In genomic region chr22:49865156-49865555, GRCh38 we compare ENCODE assay signal across 18 cellular contexts. TPM values are rescaled to one million over a fixed set of nuclear protein-coding genes. Genes with fewer than 3 reads are reported as not detected.
A peak's percentile ranks its signal among the peaks of the same experiment; 100 is the strongest.
DNase-seq lines count a peak whose midpoint lies in the region; ATAC-seq, FAIRE-seq and TF ChIP-seq lines count a peak whose summit lies in the region.
"Had no signal": no experiment of that assay in that cellular context is flagged by ENCODE, and none has a peak within 500 bp of the region (broad histone marks: within the 10 kb centered on the region; RNA-seq: fewer than 3 reads in every experiment).

No MANE protein-coding gene starts in this region.

- intact Hi-C loops in spleen (cut with DNase I; ENCODE audit: low total_unique reads), result loop anchor here (10.0 kb wide), 1 partner anchor 50 kb away; the partner anchor contains the start of genes ALG12 and CRELD2

- POLR2A ChIA-PET in activated naive CD8-positive, alpha-beta T cell treated with anti-CD3 and anti-CD28 coated beads, Interleukin-2, amount 10 ng/mL, durations not matched to agents 7 days and 5 days (lab: Charles Lee), result no interaction called here
- POLR2A ChIA-PET in H1 (lab: Charles Lee; ENCODE audit: partially characterized antibody), result no interaction called here
- POLR2A ChIA-PET in activated CD8-positive, alpha-beta T cell treated with anti-CD3 and anti-CD28 coated beads, Interleukin-2, amount 10 ng/mL, durations not matched to agents 7 days and 5 days (lab: Charles Lee), result no interaction called here

- TF ChIP-seq CTCF in H1 (IDR thresholded peaks at IDR 0.05; ENCODE audit: control extremely low read depth in 1 of 3, insufficient read depth in 1 of 3, low read depth in 1 of 3, low read length in 3 of 3) (no peak), spleen (IDR thresholded peaks at IDR 0.05 in 8 of 11, conservative IDR thresholded peaks at IDR 0.05 in 3 of 11) (no peak)

- ATAC-seq in activated naive CD8-positive, alpha-beta T cell treated with anti-CD3 and anti-CD28 coated beads, Interleukin-2, amount 10 ng/mL, durations not matched to agents 7 days and 5 days (ENCODE audit: low read depth), result no peak
- ATAC-seq in activated naive CD8-positive, alpha-beta T cell treated with anti-CD3 and anti-CD28 coated beads, Interleukin-2, amount 50 U/mL, for 24 hours, result no peak
- no peak for ATAC-seq in HG03108 (IDR thresholded peaks at IDR 0.05; ENCODE audit: unreplicated experiment)
- no peak for ATAC-seq in activated CD8-positive, alpha-beta T cell treated with anti-CD3 and anti-CD28 coated beads, Interleukin-2, amount 10 ng/mL, durations not matched to agents 7 days and 5 days

- no peaks in the 10 kb centered on the region for H3K4me1 ChIP-seq in H1 (replicated peaks in 1 of 4; ENCODE audit: control insufficient read depth in 3 of 4, insufficient read depth in 4 of 4, low read length in 3 of 4)
- peaks cover 0 to 46% (median 16%) of the 10 kb centered on the region in 6 donors for H3K4me1 ChIP-seq in spleen

- peak; percentile 5 for DNase-seq in activated naive CD8-positive, alpha-beta T cell treated with anti-CD3 and anti-CD28 coated beads, Interleukin-2, amount 10 ng/mL, durations not matched to agents 7 days and 5 days
- no peak for DNase-seq in activated naive CD8-positive, alpha-beta T cell treated with anti-CD3 and anti-CD28 coated beads, Interleukin-2, amount 50 U/mL, for 24 hours
- DNase-seq in H1 (ENCODE audit: low read depth in 1 of 2, low spot score in 2 of 2) (no peak), spleen (peak; percentile 61), GM19239 (ENCODE audit: insufficient read length, low spot score) (no peak)
- DNase-seq in activated CD8-positive, alpha-beta T cell treated with anti-CD3 and anti-CD28 coated beads, Interleukin-2, amount 10 ng/mL, durations not matched to agents 7 days and 5 days, result no peak
- DNase-seq: 8988T; C1 segment of cervical spinal cord; CD4-positive, CD25-positive, alpha-beta regulatory T cell; CD8-positive, alpha-beta memory T cell; COR-L47; DMS 273 treated with DMSO at 0.1 percent for 48 hours; GOT3; H9 had no signal

- peaks cover 6 to 16% of the 10 kb centered on the region in 2 experiments for H4K20me1 ChIP-seq in H1 (replicated peaks in 1 of 2; ENCODE audit: control insufficient read depth in 1 of 2, insufficient read depth in 2 of 2, low read length in 2 of 2)

- no peak overlapping the region for H3K27ac Mint-ChIP-seq in activated naive CD8-positive, alpha-beta T cell treated with anti-CD3 and anti-CD28 coated beads, Interleukin-2, amount 10 ng/mL, durations not matched to agents 7 days and 5 days
- no peak overlapping the region for H3K27ac Mint-ChIP-seq in activated naive CD8-positive, alpha-beta T cell treated with anti-CD3 and anti-CD28 coated beads, Interleukin-2, amount 50 U/mL, for 24 hours
- H3K27ac Mint-ChIP-seq in activated CD8-positive, alpha-beta T cell treated with anti-CD3 and anti-CD28 coated beads, Interleukin-2, amount 10 ng/mL, durations not matched to agents 7 days and 5 days, result no peak overlapping the region
- H3K27ac Mint-ChIP-seq: B cell, H9 had no signal

- peaks cover 0 to 6% (median 0%) of the 10 kb centered on the region in 4 experiments; a peak in 3 of 8 replicates for H3K36me3 ChIP-seq in H1 (ENCODE audit: control insufficient read depth in 2 of 4, insufficient read depth in 4 of 4, low read length in 3 of 4)
- peaks cover 0 to 38% (median 0%) of the 10 kb centered on the region in 6 donors for H3K36me3 ChIP-seq in spleen

- peaks cover 35% of the 10 kb centered on the region for H3K4me1 Mint-ChIP-seq in activated naive CD8-positive, alpha-beta T cell treated with anti-CD3 and anti-CD28 coated beads, Interleukin-2, amount 10 ng/mL, durations not matched to agents 7 days and 5 days
- peaks cover 69% of the 10 kb centered on the region for H3K4me1 Mint-ChIP-seq in activated naive CD8-positive, alpha-beta T cell treated with anti-CD3 and anti-CD28 coated beads, Interleukin-2, amount 50 U/mL, for 24 hours
- peaks cover 61% of the 10 kb centered on the region for H3K4me1 Mint-ChIP-seq in activated CD8-positive, alpha-beta T cell treated with anti-CD3 and anti-CD28 coated beads, Interleukin-2, amount 10 ng/mL, durations not matched to agents 7 days and 5 days (ENCODE audit: low read depth)

- H3K9me3 ChIP-seq in H1 (ENCODE audit: insufficient read depth in 2 of 2, low read depth in 1 of 2, low read length in 1 of 2) (peaks cover 9 to 10% of the 10 kb centered on the region in 2 experiments), spleen (peaks cover 0 to 41% (median 37%) of the 10 kb centered on the region in 8 donors)

- no peak for TF ChIP-seq RAD21 in H1 (IDR thresholded peaks at IDR 0.05 in 1 of 2, conservative IDR thresholded peaks at IDR 0.05 in 1 of 2; ENCODE audit: low read depth in 2 of 2, low read length in 2 of 2)

- FAIRE-seq in H1 (lab: Jason Lieb, UNC) (no peak), GM19239 (lab: Jason Lieb, UNC) (no peak)
- FAIRE-seq: G401.6, GM12891 had no signal

- H2AK5ac ChIP-seq in H1 (ENCODE audit: low read depth, low read length), result no peak overlapping the region

- H3K27me3 Mint-ChIP-seq in activated naive CD8-positive, alpha-beta T cell treated with anti-CD3 and anti-CD28 coated beads, Interleukin-2, amount 10 ng/mL, durations not matched to agents 7 days and 5 days, result no peaks in the 10 kb centered on the region
- H3K27me3 Mint-ChIP-seq in activated naive CD8-positive, alpha-beta T cell treated with anti-CD3 and anti-CD28 coated beads, Interleukin-2, amount 50 U/mL, for 24 hours, result no peaks in the 10 kb centered on the region
- no peaks in the 10 kb centered on the region for H3K27me3 Mint-ChIP-seq in activated CD8-positive, alpha-beta T cell treated with anti-CD3 and anti-CD28 coated beads, Interleukin-2, amount 10 ng/mL, durations not matched to agents 7 days and 5 days (ENCODE audit: low read depth)
- H3K27me3 Mint-ChIP-seq: B cell had no signal

- H3K4me3 ChIP-seq in H1 (ENCODE audit: extremely low read depth in 1 of 4, insufficient read depth in 2 of 4, low read depth in 3 of 4, low read length in 4 of 4) (no peak overlapping the region), spleen (no peak overlapping the region)

- TF ChIP-seq EP300 in H1 (IDR thresholded peaks at IDR 0.05; ENCODE audit: borderline replicate concordance in 1 of 2, low read depth in 2 of 2, low read length in 2 of 2), result no peak

- no peak overlapping the region for H4K91ac ChIP-seq in H1 (replicated peaks; ENCODE audit: insufficient read length, low read length)

- no peak overlapping the region for H4K5ac ChIP-seq in H1 (ENCODE audit: insufficient read length, low read depth, low read length)

- no peak overlapping the region for H2BK12ac ChIP-seq in H1 (ENCODE audit: low read depth, low read length)

- H3K4ac ChIP-seq in H1 (replicated peaks; ENCODE audit: insufficient read length, low read depth, low read length), result no peak overlapping the region

- H3K36me3 Mint-ChIP-seq in activated naive CD8-positive, alpha-beta T cell treated with anti-CD3 and anti-CD28 coated beads, Interleukin-2, amount 10 ng/mL, durations not matched to agents 7 days and 5 days, result peaks cover 57% of the 10 kb centered on the region
- H3K36me3 Mint-ChIP-seq in activated naive CD8-positive, alpha-beta T cell treated with anti-CD3 and anti-CD28 coated beads, Interleukin-2, amount 50 U/mL, for 24 hours (ENCODE audit: low read depth), result peaks cover 53% of the 10 kb centered on the region
- H3K36me3 Mint-ChIP-seq in activated CD8-positive, alpha-beta T cell treated with anti-CD3 and anti-CD28 coated beads, Interleukin-2, amount 10 ng/mL, durations not matched to agents 7 days and 5 days (ENCODE audit: low read depth), result peaks cover 59% of the 10 kb centered on the region

- H3K23ac ChIP-seq in H1 (ENCODE audit: insufficient read length), result no peak overlapping the region

- peaks cover 22 to 93% of the 10 kb centered on the region in 2 experiments for H3K79me2 ChIP-seq in H1 (ENCODE audit: control insufficient read depth in 1 of 2, insufficient read depth in 2 of 2, low read length in 2 of 2)

- H3K27ac ChIP-seq in H1 (ENCODE audit: low read depth, low read length) (no peak overlapping the region), spleen (no peak overlapping the region)

- H2BK20ac ChIP-seq in H1 (ENCODE audit: low read length), result no peak overlapping the region

- H3K56ac ChIP-seq in H1 (replicated peaks; ENCODE audit: insufficient read length, low read depth, low read length), result no peak overlapping the region

- peaks cover 15% of the 10 kb centered on the region for H3K9me3 Mint-ChIP-seq in activated naive CD8-positive, alpha-beta T cell treated with anti-CD3 and anti-CD28 coated beads, Interleukin-2, amount 10 ng/mL, durations not matched to agents 7 days and 5 days
- peaks cover 31% of the 10 kb centered on the region for H3K9me3 Mint-ChIP-seq in activated naive CD8-positive, alpha-beta T cell treated with anti-CD3 and anti-CD28 coated beads, Interleukin-2, amount 50 U/mL, for 24 hours
- H3K9me3 Mint-ChIP-seq in activated CD8-positive, alpha-beta T cell treated with anti-CD3 and anti-CD28 coated beads, Interleukin-2, amount 10 ng/mL, durations not matched to agents 7 days and 5 days (ENCODE audit: insufficient read depth), result peaks cover 31% of the 10 kb centered on the region

- no peak overlapping the region for H2AFZ ChIP-seq in H1 (ENCODE audit: low read length)

- TF ChIP-seq POLR2A in H1 (IDR thresholded peaks at IDR 0.05; ENCODE audit: control extremely low read depth in 1 of 2, low read depth in 2 of 2, low read length in 2 of 2) (no peak), spleen (IDR thresholded peaks at IDR 0.05) (no peak)

- CTCF ChIA-PET in H1 (lab: Charles Lee; ENCODE audit: partially characterized antibody), result interaction anchor here (0.9 to 1.2 kb wide), 2 partner anchors 9 to 31 kb away, joined by 3 to 5 read pairs; no protein-coding TSS in a partner anchor
- CTCF ChIA-PET in activated CD8-positive, alpha-beta T cell treated with anti-CD3 and anti-CD28 coated beads, Interleukin-2, amount 10 ng/mL, durations not matched to agents 7 days and 5 days (lab: Charles Lee), result no interaction called here

- no peak overlapping the region for H3K18ac ChIP-seq in H1 (ENCODE audit: extremely low read depth, low read length)

- no peak overlapping the region for H3K9ac ChIP-seq in H1 (replicated peaks in 1 of 4; ENCODE audit: extremely low read depth in 1 of 4, low read depth in 3 of 4, low read length in 3 of 4)

- 0 out of 2 replicates have a peak overlapping the region, but pooled peaks have one; percentile 4 for H2BK5ac ChIP-seq in H1 (ENCODE audit: low read depth, low read length)

- H3K79me1 ChIP-seq in H1 (ENCODE audit: low read depth, low read length), result peaks cover 16% of the 10 kb centered on the region

- no peaks in the 10 kb centered on the region for H3K23me2 ChIP-seq in H1 (ENCODE audit: low read depth, low read length)

- H3K27me3 ChIP-seq in H1 (replicated peaks in 1 of 4; ENCODE audit: control insufficient read depth in 3 of 4, extremely low read depth in 1 of 4, insufficient read depth in 3 of 4, low read length in 3 of 4), result no peaks in the 10 kb centered on the region
- no peaks in the 10 kb centered on the region for H3K27me3 ChIP-seq in spleen (replicated peaks in 1 of 7)

- no peak overlapping the region for H3K14ac ChIP-seq in H1 (ENCODE audit: insufficient read length)

- no peak overlapping the region for H2BK15ac ChIP-seq in H1 (ENCODE audit: low read length)

- H3K4me2 ChIP-seq in H1 (ENCODE audit: insufficient read depth in 1 of 2, low read depth in 2 of 2, low read length in 2 of 2), result no peak overlapping the region

- no peak overlapping the region for H3K4me3 Mint-ChIP-seq in activated naive CD8-positive, alpha-beta T cell treated with anti-CD3 and anti-CD28 coated beads, Interleukin-2, amount 10 ng/mL, durations not matched to agents 7 days and 5 days
- no peak overlapping the region for H3K4me3 Mint-ChIP-seq in activated naive CD8-positive, alpha-beta T cell treated with anti-CD3 and anti-CD28 coated beads, Interleukin-2, amount 50 U/mL, for 24 hours
- H3K4me3 Mint-ChIP-seq in activated CD8-positive, alpha-beta T cell treated with anti-CD3 and anti-CD28 coated beads, Interleukin-2, amount 10 ng/mL, durations not matched to agents 7 days and 5 days, result no peak overlapping the region
- H3K4me3 Mint-ChIP-seq: B cell; CD4-positive, CD25-positive, alpha-beta regulatory T cell; H9 had no signal

- no peak overlapping the region for H2BK120ac ChIP-seq in H1 (replicated peaks; ENCODE audit: low read depth, low read length)

- 86% methylated on average over 17 of the region's 17 CpGs; no CpG with 5 or more reads in 1 of the 2 experiments for WGBS in H1 (ENCODE audit: extremely low coverage in 1 of 2, insufficient coverage in 1 of 2, insufficient read length in 1 of 2, insufficient replicate concordance in 2 of 2, low coverage in 1 of 2, low lambda C conversion rate in 2 of 2, missing lambda C conversion rate in 1 of 2), 2 experiments
- WGBS in spleen, 5 donors, result 89 to 94% (median 92%) methylated on average over 17 of the region's 17 CpGs

- no peak overlapping the region for H4K8ac ChIP-seq in H1 (ENCODE audit: extremely low read depth, insufficient read depth, low read length)

RNA-seq across cellular contexts. Expression of gene ZBED4, which starts 11.5 kb away (rescaled TPM):
- 10 to 100 TPM; 21.0 to 21.5 TPM for total RNA-seq in activated naive CD8-positive, alpha-beta T cell treated with anti-CD3 and anti-CD28 coated beads, Interleukin-2, amount 10 ng/mL, durations not matched to agents 7 days and 5 days
- 28.3 TPM in 2 replicates for total RNA-seq in H1 (2021; fragmentation: NEBNext Ultra II Directional; extraction: Animal tissue kit (Norgen Biotek cat#: 25700))
- 11.0 and 14.5 TPM in 2 replicates for polyA plus RNA-seq in H1 (2011; rRNA removed)
- polyA plus RNA-seq in H1 (2011; cell fraction: cytosol; rRNA removed), result 10.6 TPM
- polyA plus RNA-seq in H1 (2011; cell fraction: nucleus; rRNA removed), result 15.8 TPM
- polyA plus RNA-seq in H1 (2012, experiment 1 of 2), result 15.1 to 18.5 TPM (median 17.5 TPM) in 4 replicates
- polyA plus RNA-seq in H1 (2012, experiment 2 of 2), result 7.3 TPM
- 14.2 TPM for polyA plus RNA-seq in H1 (2013, experiment 1 of 2)
- polyA plus RNA-seq in H1 (2013, experiment 2 of 2), result 14.2 TPM
- polyA minus RNA-seq in H1 (2011; rRNA and poly(A)+ RNA removed), result 12.9 and 14.6 TPM in 2 replicates
- 16.2 TPM for polyA minus RNA-seq in H1 (2011; cell fraction: cytosol; rRNA and poly(A)+ RNA removed)
- polyA minus RNA-seq in H1 (2011; cell fraction: nucleus; rRNA and poly(A)+ RNA removed), result 14.9 TPM
- 10 to 100 TPM; 10.1 to 23.2 (median 16.1) TPM for total RNA-seq in spleen
- 1 to 10 TPM; 2.9 to 5.3 (median 3.5) TPM for polyA plus RNA-seq in spleen
- 10 to 100 TPM; 19.4 to 19.6 TPM for total RNA-seq in activated CD8-positive, alpha-beta T cell treated with anti-CD3 and anti-CD28 coated beads, Interleukin-2, amount 10 ng/mL, durations not matched to agents 7 days and 5 days

RNA-seq across cellular contexts. Expression of gene BRD1, which starts 37.5 kb away (rescaled TPM):
- 10 to 100 TPM; 56.7 to 56.9 TPM for total RNA-seq in activated naive CD8-positive, alpha-beta T cell treated with anti-CD3 and anti-CD28 coated beads, Interleukin-2, amount 10 ng/mL, durations not matched to agents 7 days and 5 days
- 34.0 and 35.7 TPM in 2 replicates for total RNA-seq in H1 (2021; fragmentation: NEBNext Ultra II Directional; extraction: Animal tissue kit (Norgen Biotek cat#: 25700))
- polyA plus RNA-seq in H1 (2011; rRNA removed) (6.8 and 11.4 TPM in 2 replicates), spleen (10 to 100 TPM; 14.2 to 23.1 (median 17.6) TPM)
- 9.0 TPM for polyA plus RNA-seq in H1 (2011; cell fraction: cytosol; rRNA removed)
- 27.1 TPM for polyA plus RNA-seq in H1 (2011; cell fraction: nucleus; rRNA removed)
- polyA plus RNA-seq in H1 (2012, experiment 1 of 2), result 19.0 to 25.1 TPM (median 23.0 TPM) in 4 replicates
- 15.0 TPM for polyA plus RNA-seq in H1 (2012, experiment 2 of 2)
- polyA plus RNA-seq in H1 (2013, experiment 1 of 2), result 13.9 TPM
- polyA plus RNA-seq in H1 (2013, experiment 2 of 2), result 13.1 TPM
- polyA minus RNA-seq in H1 (2011; rRNA and poly(A)+ RNA removed), result 10.0 and 12.5 TPM in 2 replicates
- 20.6 TPM for polyA minus RNA-seq in H1 (2011; cell fraction: cytosol; rRNA and poly(A)+ RNA removed)
- polyA minus RNA-seq in H1 (2011; cell fraction: nucleus; rRNA and poly(A)+ RNA removed), result 24.8 TPM
- 10 to 100 TPM; 35.3 to 59.6 (median 46.9) TPM for total RNA-seq in spleen
- total RNA-seq in activated CD8-positive, alpha-beta T cell treated with anti-CD3 and anti-CD28 coated beads, Interleukin-2, amount 10 ng/mL, durations not matched to agents 7 days and 5 days, result 10 to 100 TPM; 43.0 to 44.3 TPM

RNA-seq across cellular contexts. Expression of gene ALG12, which starts 53.1 kb away (rescaled TPM):
- total RNA-seq in activated naive CD8-positive, alpha-beta T cell treated with anti-CD3 and anti-CD28 coated beads, Interleukin-2, amount 10 ng/mL, durations not matched to agents 7 days and 5 days, result 10 to 100 TPM; 18.0 to 20.2 TPM
- 22.5 and 25.0 TPM in 2 replicates for total RNA-seq in H1 (2021; fragmentation: NEBNext Ultra II Directional; extraction: Animal tissue kit (Norgen Biotek cat#: 25700))
- polyA plus RNA-seq in H1 (2011; rRNA removed) (13.4 and 24.1 TPM in 2 replicates), spleen (1 to 10 TPM; 5.7 to 7.1 (median 5.9) TPM)
- 16.1 TPM for polyA plus RNA-seq in H1 (2011; cell fraction: cytosol; rRNA removed)
- 28.5 TPM for polyA plus RNA-seq in H1 (2011; cell fraction: nucleus; rRNA removed)
- polyA plus RNA-seq in H1 (2012, experiment 1 of 2), result 14.6 to 25.7 TPM (median 22.3 TPM) in 4 replicates
- polyA plus RNA-seq in H1 (2012, experiment 2 of 2), result 19.9 TPM
- polyA plus RNA-seq in H1 (2013, experiment 1 of 2), result 23.8 TPM
- 25.7 TPM for polyA plus RNA-seq in H1 (2013, experiment 2 of 2)
- polyA minus RNA-seq in H1 (2011; rRNA and poly(A)+ RNA removed), result 20.3 and 23.2 TPM in 2 replicates
- 11.2 TPM for polyA minus RNA-seq in H1 (2011; cell fraction: cytosol; rRNA and poly(A)+ RNA removed)
- polyA minus RNA-seq in H1 (2011; cell fraction: nucleus; rRNA and poly(A)+ RNA removed), result 7.9 TPM
- total RNA-seq in spleen, result 10 to 100 TPM; 10.2 to 20.1 (median 13.3) TPM
- total RNA-seq in activated CD8-positive, alpha-beta T cell treated with anti-CD3 and anti-CD28 coated beads, Interleukin-2, amount 10 ng/mL, durations not matched to agents 7 days and 5 days, result 10 to 100 TPM; 16.3 to 17.4 TPM

RNA-seq across cellular contexts. Expression of gene CRELD2, which starts 53.3 kb away (rescaled TPM):
- total RNA-seq in activated naive CD8-positive, alpha-beta T cell treated with anti-CD3 and anti-CD28 coated beads, Interleukin-2, amount 10 ng/mL, durations not matched to agents 7 days and 5 days, result 10 to 100 TPM; 40.3 to 41.0 TPM
- 36.6 and 39.4 TPM in 2 replicates for total RNA-seq in H1 (2021; fragmentation: NEBNext Ultra II Directional; extraction: Animal tissue kit (Norgen Biotek cat#: 25700))
- polyA plus RNA-seq in H1 (2011; rRNA removed) (24.5 and 34.3 TPM in 2 replicates), spleen (10 to 100 TPM; 16.2 to 26.3 (median 18.3) TPM)
- 35.6 TPM for polyA plus RNA-seq in H1 (2011; cell fraction: cytosol; rRNA removed)
- polyA plus RNA-seq in H1 (2011; cell fraction: nucleus; rRNA removed), result 52.5 TPM
- polyA plus RNA-seq in H1 (2012, experiment 1 of 2), result 19.3 to 35.8 TPM (median 34.6 TPM) in 4 replicates
- 23.7 TPM for polyA plus RNA-seq in H1 (2012, experiment 2 of 2)
- polyA plus RNA-seq in H1 (2013, experiment 1 of 2), result 24.9 TPM
- 26.3 TPM for polyA plus RNA-seq in H1 (2013, experiment 2 of 2)
- polyA minus RNA-seq in H1 (2011; rRNA and poly(A)+ RNA removed), result 6.1 and 8.2 TPM in 2 replicates
- 8.7 TPM for polyA minus RNA-seq in H1 (2011; cell fraction: cytosol; rRNA and poly(A)+ RNA removed)
- 8.0 TPM for polyA minus RNA-seq in H1 (2011; cell fraction: nucleus; rRNA and poly(A)+ RNA removed)
- total RNA-seq in spleen, result 10 to 100 TPM; 23.2 to 46.3 (median 38.1) TPM
- total RNA-seq in activated CD8-positive, alpha-beta T cell treated with anti-CD3 and anti-CD28 coated beads, Interleukin-2, amount 10 ng/mL, durations not matched to agents 7 days and 5 days, result 10 to 100 TPM; 58.0 to 58.1 TPM

Comparison
In these comparisons a context has a peak if more than half of its experiments do, and no peak if none do; other contexts are left out.
1. DNase-seq: peak in activated naive CD8-positive, alpha-beta T cell treated with anti-CD3 and anti-CD28 coated beads, Interleukin-2, amount 10 ng/mL, durations not matched to agents 7 days and 5 days (single experiment) and spleen (single experiment); none in activated naive CD8-positive, alpha-beta T cell treated with anti-CD3 and anti-CD28 coated beads, Interleukin-2, amount 50 U/mL, for 24 hours (single experiment), H1 (0 of 2), GM19239 (single experiment) and activated CD8-positive, alpha-beta T cell treated with anti-CD3 and anti-CD28 coated beads, Interleukin-2, amount 10 ng/mL, durations not matched to agents 7 days and 5 days (single experiment).